1 cellular context compared by ENCODE assay signal in genomic region chr17:20214807-20215206, GRCh38.
TF ChIP-seq lines count a peak whose summit lies in the region.

No MANE protein-coding gene starts in this region.

TF ChIP-seq in H1, 55 proteins besides CTCF, POLR2A, EP300 and RAD21 (continued from another document):
- TF ChIP-seq TAF1 (IDR thresholded peaks at IDR 0.05; ENCODE audit: low read depth, low read length) (no peak), MAFK (IDR thresholded peaks at IDR 0.05; ENCODE audit: low read depth, low read length) (no peak), SAP30 (IDR thresholded peaks at IDR 0.05; ENCODE audit: insufficient read depth, insufficient replicate concordance, low read length) (no peak), SP4 (IDR thresholded peaks at IDR 0.05; ENCODE audit: low read length) (no peak), PHF8 (conservative IDR thresholded peaks at IDR 0.05; ENCODE audit: low read depth, low read length) (no peak), KDM1A (IDR thresholded peaks at IDR 0.05; ENCODE audit: borderline replicate concordance, low read length) (no peak), ASH2L (IDR thresholded peaks at IDR 0.05; ENCODE audit: low read length) (no peak), EGR1 (IDR thresholded peaks at IDR 0.05; ENCODE audit: borderline replicate concordance, low read depth, low read length) (no peak), CBX8 (IDR thresholded peaks at IDR 0.05; ENCODE audit: borderline replicate concordance, low read depth, low read length) (no peak)
TF ChIP-seq in H1: peak in this region for 0.
